In the genomic region with DNA sequence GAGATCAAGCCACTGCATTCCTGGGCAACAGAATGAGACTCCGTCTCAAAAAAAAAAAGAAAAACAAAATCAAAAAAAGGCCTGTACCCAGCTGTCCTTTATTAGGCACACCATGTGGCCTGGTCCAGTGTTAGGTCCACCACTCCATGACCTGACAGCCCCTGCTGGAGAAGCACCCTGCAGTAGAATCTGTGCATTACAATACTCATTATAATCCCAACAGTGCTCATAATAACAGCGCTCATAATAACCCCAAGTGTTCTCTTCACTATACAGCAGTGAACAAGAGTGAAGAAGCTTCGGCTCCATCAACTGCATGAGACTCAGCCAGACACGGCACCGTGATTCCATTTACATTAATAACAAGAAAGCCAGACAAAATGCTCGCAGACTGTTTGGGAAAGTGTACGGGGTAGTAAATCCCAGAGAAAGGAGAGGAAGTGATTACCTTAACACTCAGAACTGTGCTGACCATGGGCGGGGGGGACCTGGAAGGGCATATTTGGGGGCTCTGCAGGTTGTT, we compare ENCODE assay signal across 11 cellular contexts. TPM values are rescaled to one million over a fixed set of nuclear protein-coding genes. Genes with fewer than 3 reads are reported as not detected.
DNase-seq lines count a peak whose midpoint lies in the region; ATAC-seq, FAIRE-seq and TF ChIP-seq lines count a peak whose summit lies in the region.
"Had no signal": no experiment of that assay in that cellular context is flagged by ENCODE, and none has a peak within 500 bp of the region (broad histone marks: within the 10 kb centered on the region; RNA-seq: fewer than 3 reads in every experiment).

No MANE protein-coding gene starts in this region.

- H3K4me1 ChIP-seq in ACC112 (ENCODE audit: control insufficient read depth, insufficient read depth, low read length, unreplicated experiment) (peaks cover 28% of the 10 kb centered on the region), muscle layer of duodenum (ENCODE audit: control insufficient read depth in 1 of 2, insufficient read depth in 2 of 2, low read length in 2 of 2) (peaks cover 0 to 11% of the 10 kb centered on the region in 2 donors), ovary (ENCODE audit: insufficient read depth) (peaks cover 1% of the 10 kb centered on the region)

- H3K9me3 Mint-ChIP-seq in activated naive CD4-positive, alpha-beta T cell treated with anti-CD3 and anti-CD28 coated beads, Interleukin-2, amount 50 U/mL, for 72 hours = no peaks in the 10 kb centered on the region

- H3K36me3 Mint-ChIP-seq in activated naive CD4-positive, alpha-beta T cell treated with anti-CD3 and anti-CD28 coated beads, Interleukin-2, amount 50 U/mL, for 72 hours = no peaks in the 10 kb centered on the region

- FAIRE-seq in GM12891 (lab: Jason Lieb, UNC) = no peak

- no peak for TF ChIP-seq EP300 in ovary (IDR thresholded peaks at IDR 0.05)

- H3K27me3 ChIP-seq in ACC112 (ENCODE audit: insufficient read depth, low read length) (no peaks in the 10 kb centered on the region), muscle layer of duodenum (ENCODE audit: low read depth, low read length) (no peaks in the 10 kb centered on the region), ovary (no peaks in the 10 kb centered on the region)
- H3K27me3 ChIP-seq: ascending aorta, foreskin keratinocyte had no signal

- H3K4me3 ChIP-seq in ACC112 (ENCODE audit: low read depth, low read length) (no peak overlapping the region), muscle layer of duodenum (ENCODE audit: low read depth in 1 of 2, low read length in 2 of 2) (peak overlapping the region in 1 of 2 donors; percentile 54), ovary (no peak overlapping the region)

- TF ChIP-seq CTCF in ovary (IDR thresholded peaks at IDR 0.05) = no peak

- intact Hi-C loops in ovary (cut with DNase I) = loop anchor here in 1 of 4 donors (5.0 kb wide), 1 partner anchor 40 kb away; no protein-coding TSS in a partner anchor

- H3K27ac ChIP-seq in ACC112 (ENCODE audit: low read depth, low read length) = no peak overlapping the region
- H3K27ac ChIP-seq in muscle layer of duodenum (ENCODE audit: low read length) = peak overlapping the region; percentile 32
- H3K27ac ChIP-seq in ovary = no peak overlapping the region
- H3K27ac ChIP-seq: foreskin keratinocyte had no signal

- H3K27ac Mint-ChIP-seq in activated naive CD4-positive, alpha-beta T cell treated with anti-CD3 and anti-CD28 coated beads, Interleukin-2, amount 50 U/mL, for 72 hours = peak overlapping the region; percentile 25 to 46

- ATAC-seq in activated naive CD4-positive, alpha-beta T cell treated with anti-CD3 and anti-CD28 coated beads, Interleukin-2, amount 50 U/mL, for 72 hours = no peak

- TF ChIP-seq POLR2A in GM12891 (IDR thresholded peaks at IDR 0.05; ENCODE audit: low read depth, low read length) (no peak), ovary (IDR thresholded peaks at IDR 0.05) (no peak)

- H3K9me3 ChIP-seq in muscle layer of duodenum (ENCODE audit: control insufficient read depth in 1 of 2, low read length in 2 of 2) (no peaks in the 10 kb centered on the region), ovary (no peaks in the 10 kb centered on the region)
- H3K9me3 ChIP-seq: ascending aorta had no signal

- DNase-seq in GM12891 (ENCODE audit: insufficient read length, low spot score) (no peak), GM19238 (ENCODE audit: insufficient read length, low spot score) (no peak), ovary (no peak), NCI-H1417 treated with DMSO at 0.1 percent for 48 hours (lab: John Stamatoyannopoulos, UW) (no peak), SKM-1 treated with dmso at 0.1 percent for 144 hours (lab: John Stamatoyannopoulos, UW; ENCODE audit: unreplicated experiment) (no peak)
- DNase-seq in activated naive CD4-positive, alpha-beta T cell treated with anti-CD3 and anti-CD28 coated beads, Interleukin-2, amount 50 U/mL, for 72 hours (ENCODE audit: low spot score in 2 of 2) = no peak
- DNase-seq: foreskin keratinocyte, NCI-H1436 treated with DMSO at 0.1 percent for 48 hours had no signal

- 78 to 85% (median 81%) methylated on average over 8 of the region's 8 CpGs for WGBS in ovary, 3 donors

- H3K36me3 ChIP-seq in ACC112 (ENCODE audit: insufficient read depth, low read length) (no peaks in the 10 kb centered on the region), muscle layer of duodenum (ENCODE audit: control insufficient read depth in 1 of 2, insufficient read depth in 2 of 2, low read length in 2 of 2) (no peaks in the 10 kb centered on the region), ovary (no peaks in the 10 kb centered on the region)
- H3K36me3 ChIP-seq: ascending aorta had no signal

- H3K79me2 ChIP-seq in ACC112 (ENCODE audit: control insufficient read depth, insufficient read depth, low read length, unreplicated experiment) = no peaks in the 10 kb centered on the region

- H2AFZ ChIP-seq in ACC112 (ENCODE audit: low read length, unreplicated experiment) = peak overlapping the region; percentile 89

TF ChIP-seq in GM12891, 5 proteins besides CTCF, POLR2A, EP300 and RAD21:
- TF ChIP-seq POU2F2 (IDR thresholded peaks at IDR 0.05; ENCODE audit: low read depth, low read length) = no peak
- peak; percentile 35; the same call in 1 of the 2 replicates for TF ChIP-seq SPI1 (IDR thresholded peaks at IDR 0.05; ENCODE audit: low read depth, low read length)
- no peak for TF ChIP-seq PAX5 (IDR thresholded peaks at IDR 0.05; ENCODE audit: insufficient read depth, low read length, severe bottlenecking)

RNA-seq across cellular contexts. Expression of gene EHD1, which starts 8.9 kb away (rescaled TPM):
- 84.7 TPM for polyA plus RNA-seq in GM12891 (2012; ENCODE audit: low read depth, missing spikeins)
- 100 to 1,000 TPM in 1 of 2 donors, 10 to 100 TPM in 1; 93.1 to 123 TPM for total RNA-seq in activated naive CD4-positive, alpha-beta T cell treated with anti-CD3 and anti-CD28 coated beads, Interleukin-2, amount 50 U/mL, for 72 hours
- total RNA-seq in ovary = 10 to 100 TPM; 14.3 to 87.8 (median 42.2) TPM
- polyA plus RNA-seq in ovary = 10 to 100 TPM; 14.5 to 14.8 TPM

RNA-seq across cellular contexts. Expression of gene ATG2A, which starts 29.7 kb away (rescaled TPM):
- polyA plus RNA-seq in GM12891 (2012; ENCODE audit: low read depth, missing spikeins) = 8.2 TPM
- 10 to 100 TPM; 21.2 to 26.8 TPM for total RNA-seq in activated naive CD4-positive, alpha-beta T cell treated with anti-CD3 and anti-CD28 coated beads, Interleukin-2, amount 50 U/mL, for 72 hours
- 10 to 100 TPM; 22.2 to 40.1 (median 30.4) TPM for total RNA-seq in ovary
- 10 to 100 TPM in 1 of 2 donors, 1 to 10 TPM in 1; 2.2 to 23.4 TPM for polyA plus RNA-seq in ovary

RNA-seq across cellular contexts. Expression of gene PPP2R5B, which starts 37.2 kb away (rescaled TPM):
- 7.2 TPM for polyA plus RNA-seq in GM12891 (2012; ENCODE audit: low read depth, missing spikeins)
- 10 to 100 TPM in 1 of 2 donors, 1 to 10 TPM in 1; 2.8 to 29.9 TPM for total RNA-seq in activated naive CD4-positive, alpha-beta T cell treated with anti-CD3 and anti-CD28 coated beads, Interleukin-2, amount 50 U/mL, for 72 hours
- 10 to 100 TPM in 5 of 7 donors, 1 to 10 TPM in 2; 9.0 to 12.8 (median 12.2) TPM for total RNA-seq in ovary
- 10 to 100 TPM in 1 of 2 donors, 1 to 10 TPM in 1; 8.0 to 16.2 TPM for polyA plus RNA-seq in ovary

RNA-seq across cellular contexts. Expression of gene CDC42BPG, which starts 42.8 kb away (rescaled TPM):
- polyA plus RNA-seq in GM12891 (2012; ENCODE audit: low read depth, missing spikeins) = 0.36 TPM
- total RNA-seq in activated naive CD4-positive, alpha-beta T cell treated with anti-CD3 and anti-CD28 coated beads, Interleukin-2, amount 50 U/mL, for 72 hours = under 1 TPM; 0.61 to 0.76 TPM
- 1 to 10 TPM; 2.6 to 9.5 (median 4.0) TPM for total RNA-seq in ovary
- 1 to 10 TPM in 1 of 2 donors, under 1 TPM in 1; 0.35 to 1.9 TPM for polyA plus RNA-seq in ovary
- total RNA-seq: ascending aorta had no signal

RNA-seq across cellular contexts. Expression of gene GPHA2, which starts 48.4 kb away (rescaled TPM):
- polyA plus RNA-seq in GM12891 (2012; ENCODE audit: low read depth, missing spikeins) = not detected
- total RNA-seq in activated naive CD4-positive, alpha-beta T cell treated with anti-CD3 and anti-CD28 coated beads, Interleukin-2, amount 50 U/mL, for 72 hours = not detected
- total RNA-seq in ovary = 1 to 10 TPM in 3 of 7 donors, under 1 TPM in 3, not detected in 1; 0.45 to 1.6 (median 0.88) TPM
- polyA plus RNA-seq in ovary = under 1 TPM in 1 of 2 donors, not detected in 1; 0.58 TPM
- total RNA-seq: ascending aorta, foreskin keratinocyte had no signal
